ENCODE assay signal across 19 cellular contexts in the genomic region with DNA sequence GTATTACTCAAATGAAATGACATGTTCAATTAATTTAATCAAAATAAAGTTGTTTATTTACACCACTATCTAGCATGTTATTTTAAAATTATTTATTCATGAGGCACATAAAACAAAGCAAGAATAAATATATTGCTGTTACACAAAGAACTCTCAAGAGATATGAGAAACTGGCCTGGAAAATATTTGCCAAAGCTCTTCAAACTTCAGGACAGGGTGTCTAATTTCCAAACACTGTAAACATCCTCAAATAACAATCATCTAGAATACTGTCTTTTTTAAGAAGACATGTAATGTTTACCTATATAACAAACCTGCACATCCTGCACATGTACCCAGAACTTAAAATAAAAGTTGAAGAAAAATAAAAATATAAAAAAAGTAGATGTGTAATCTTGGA.
A peak's percentile ranks its signal among the peaks of the same experiment; 100 is the strongest.
DNase-seq lines count a peak whose midpoint lies in the region; ATAC-seq lines count a peak whose summit lies in the region.
"Had no signal": no experiment of that assay in that cellular context is flagged by ENCODE, and none has a peak within 500 bp of the region (broad histone marks: within the 10 kb centered on the region; RNA-seq: fewer than 3 reads in every experiment).

No MANE protein-coding gene starts in this region.

- no peaks in the 10 kb centered on the region for H3K27me3 ChIP-seq in CD8-positive, alpha-beta memory T cell (ENCODE audit: insufficient read depth, low read length, poor library complexity, severe bottlenecking)
- H3K27me3 ChIP-seq: BLaER1 had no signal

- DNase-seq in NCI-H510A treated with DMSO at 0.1 percent for 48 hours (lab: John Stamatoyannopoulos, UW): peak; percentile 53
- no peak for DNase-seq in NCI-H510A (lab: John Stamatoyannopoulos, UW)
- peak; percentile 65 for DNase-seq in NCI-H1105 treated with DMSO at 0.1 percent for 48 hours (lab: John Stamatoyannopoulos, UW)
- DNase-seq in NCI-H748 (lab: John Stamatoyannopoulos, UW; ENCODE audit: unreplicated experiment): peak; percentile 52
- no peak for DNase-seq in CD8-positive, alpha-beta memory T cell
- no peak for DNase-seq in activated CD4-positive, alpha-beta T cell treated with anti-CD3 and anti-CD28 coated beads, Interleukin-2, amount 10 ng/mL, durations not matched to agents 7 days and 5 days
- DNase-seq: CD4-positive, alpha-beta memory T cell; GDM1; H7; HFFc6; KG1; MV-4-11; NCI-H2171; NCI-H524 treated with DMSO at 0.1 percent for 48 hours; NK-92 treated with Interleukin-12 subunit alpha and Interleukin-12 subunit beta, amount 100 ng/mL, for 24 hours; SW 1271 had no signal

- no peaks in the 10 kb centered on the region for H3K36me3 Mint-ChIP-seq in CD8-positive, alpha-beta memory T cell
- H3K36me3 Mint-ChIP-seq in activated CD4-positive, alpha-beta T cell treated with anti-CD3 and anti-CD28 coated beads, Interleukin-2, amount 10 ng/mL, durations not matched to agents 7 days and 5 days (ENCODE audit: low read depth): no peaks in the 10 kb centered on the region
- H3K36me3 Mint-ChIP-seq: CD4-positive, alpha-beta memory T cell had no signal

- no peak overlapping the region for H3K4me3 Mint-ChIP-seq in CD8-positive, alpha-beta memory T cell
- no peak overlapping the region for H3K4me3 Mint-ChIP-seq in activated CD4-positive, alpha-beta T cell treated with anti-CD3 and anti-CD28 coated beads, Interleukin-2, amount 10 ng/mL, durations not matched to agents 7 days and 5 days
- H3K4me3 Mint-ChIP-seq: CD4-positive, alpha-beta memory T cell; HFFc6 had no signal

- H3K4me1 ChIP-seq in CD8-positive, alpha-beta memory T cell (ENCODE audit: insufficient read depth, low read length): no peaks in the 10 kb centered on the region
- H3K4me1 ChIP-seq: BLaER1 had no signal

- no peaks in the 10 kb centered on the region for H3K27me3 Mint-ChIP-seq in CD8-positive, alpha-beta memory T cell
- H3K27me3 Mint-ChIP-seq in activated CD4-positive, alpha-beta T cell treated with anti-CD3 and anti-CD28 coated beads, Interleukin-2, amount 10 ng/mL, durations not matched to agents 7 days and 5 days: no peaks in the 10 kb centered on the region
- H3K27me3 Mint-ChIP-seq: CD4-positive, alpha-beta memory T cell had no signal

- POLR2A ChIA-PET in CD8-positive, alpha-beta memory T cell (lab: Charles Lee): no interaction called here
- POLR2A ChIA-PET in activated CD4-positive, alpha-beta T cell treated with anti-CD3 and anti-CD28 coated beads, Interleukin-2, amount 10 ng/mL, durations not matched to agents 7 days and 5 days (lab: Charles Lee): no interaction called here

- H3K27ac Mint-ChIP-seq in CD8-positive, alpha-beta memory T cell: no peak overlapping the region
- no peak overlapping the region for H3K27ac Mint-ChIP-seq in activated CD4-positive, alpha-beta T cell treated with anti-CD3 and anti-CD28 coated beads, Interleukin-2, amount 10 ng/mL, durations not matched to agents 7 days and 5 days
- H3K27ac Mint-ChIP-seq: CD4-positive, alpha-beta memory T cell; HFFc6 had no signal

- H3K9me3 Mint-ChIP-seq in CD8-positive, alpha-beta memory T cell: peaks cover 0 to 15% (median 12%) of the 10 kb centered on the region in 5 donors
- H3K9me3 Mint-ChIP-seq in activated CD4-positive, alpha-beta T cell treated with anti-CD3 and anti-CD28 coated beads, Interleukin-2, amount 10 ng/mL, durations not matched to agents 7 days and 5 days: peaks cover 4% of the 10 kb centered on the region
- H3K9me3 Mint-ChIP-seq: HFFc6 had no signal

- ATAC-seq in HG03442 (IDR thresholded peaks at IDR 0.05; ENCODE audit: unreplicated experiment): no peak
- ATAC-seq: Right ventricle myocardium inferior had no signal

- CTCF ChIA-PET in CD8-positive, alpha-beta memory T cell (lab: Charles Lee): no interaction called here
- CTCF ChIA-PET in activated CD4-positive, alpha-beta T cell treated with anti-CD3 and anti-CD28 coated beads, Interleukin-2, amount 10 ng/mL, durations not matched to agents 7 days and 5 days (lab: Charles Lee): interaction anchor here (0.8 kb wide), 1 partner anchor 1278 kb away, joined by 3 read pairs; no protein-coding TSS in a partner anchor

- H3K4me3 ChIP-seq in CD8-positive, alpha-beta memory T cell (ENCODE audit: low read length): no peak overlapping the region
- H3K4me3 ChIP-seq: BLaER1 had no signal

- H3K36me3 ChIP-seq in CD8-positive, alpha-beta memory T cell (ENCODE audit: insufficient read depth, low read length): no peaks in the 10 kb centered on the region
- H3K36me3 ChIP-seq: BLaER1 had no signal

- no peaks in the 10 kb centered on the region for H3K4me1 Mint-ChIP-seq in CD8-positive, alpha-beta memory T cell
- no peaks in the 10 kb centered on the region for H3K4me1 Mint-ChIP-seq in activated CD4-positive, alpha-beta T cell treated with anti-CD3 and anti-CD28 coated beads, Interleukin-2, amount 10 ng/mL, durations not matched to agents 7 days and 5 days
- H3K4me1 Mint-ChIP-seq: CD4-positive, alpha-beta memory T cell had no signal

- no peaks in the 10 kb centered on the region for H3K9me3 ChIP-seq in CD8-positive, alpha-beta memory T cell (ENCODE audit: low read length)
- H3K9me3 ChIP-seq: BLaER1 had no signal

- no peak overlapping the region for H3K27ac ChIP-seq in CD8-positive, alpha-beta memory T cell (ENCODE audit: low read depth, low read length)
- H3K27ac ChIP-seq: BLaER1 had no signal

Comparison
In these comparisons a context has a peak if more than half of its experiments do, and no peak if none do; other contexts are left out.
1. DNase-seq: peak in NCI-H510A treated with DMSO at 0.1 percent for 48 hours (single experiment), NCI-H1105 treated with DMSO at 0.1 percent for 48 hours (single experiment) and NCI-H748 (single experiment); none in NCI-H510A (single experiment), CD8-positive, alpha-beta memory T cell (0 of 5) and activated CD4-positive, alpha-beta T cell treated with anti-CD3 and anti-CD28 coated beads, Interleukin-2, amount 10 ng/mL, durations not matched to agents 7 days and 5 days (single experiment).